Comparison of ENCODE assay signal across 1 cellular context in genomic region chr2:217279571-217279970, GRCh38.
TF ChIP-seq lines count a peak whose summit lies in the region.

No MANE protein-coding gene starts in this region.

TF ChIP-seq in IMR-90, 13 proteins besides CTCF, POLR2A, EP300 and RAD21:
- TF ChIP-seq CHD1 (IDR thresholded peaks at IDR 0.05; ENCODE audit: low read depth, low read length) (no peak), FOS (IDR thresholded peaks at IDR 0.05; ENCODE audit: low read depth, low read length) (peak; percentile 62), RFX5 (IDR thresholded peaks at IDR 0.05; ENCODE audit: low read depth, low read length) (no peak), NFE2L2 (IDR thresholded peaks at IDR 0.05; ENCODE audit: low read depth, low read length) (peak; percentile 37; the same call in 1 of the 2 replicates), MAFK (IDR thresholded peaks at IDR 0.05; ENCODE audit: low read depth, low read length) (no peak), ELK1 (IDR thresholded peaks at IDR 0.05; ENCODE audit: borderline replicate concordance, low read depth, low read length) (no peak), MAZ (IDR thresholded peaks at IDR 0.05; ENCODE audit: borderline replicate concordance, low read depth, low read length) (no peak), CEBPB (IDR thresholded peaks at IDR 0.05; ENCODE audit: low read depth, low read length) (no peak), USF2 (IDR thresholded peaks at IDR 0.05; ENCODE audit: low read depth, low read length) (no peak), BHLHE40 (IDR thresholded peaks at IDR 0.05; ENCODE audit: low read depth, low read length) (peak; percentile 81), SMC3 (IDR thresholded peaks at IDR 0.05; ENCODE audit: low read depth, low read length) (0 out of 2 replicates have a peak, but pooled peaks have one; percentile 18), RCOR1 (IDR thresholded peaks at IDR 0.05; ENCODE audit: insufficient replicate concordance, low read length) (peak; percentile 42), MXI1 (IDR thresholded peaks at IDR 0.05; ENCODE audit: borderline replicate concordance, low read depth, low read length) (peak; percentile 78)
